ENCODE assay signal across 9 cellular contexts in the genomic region with DNA sequence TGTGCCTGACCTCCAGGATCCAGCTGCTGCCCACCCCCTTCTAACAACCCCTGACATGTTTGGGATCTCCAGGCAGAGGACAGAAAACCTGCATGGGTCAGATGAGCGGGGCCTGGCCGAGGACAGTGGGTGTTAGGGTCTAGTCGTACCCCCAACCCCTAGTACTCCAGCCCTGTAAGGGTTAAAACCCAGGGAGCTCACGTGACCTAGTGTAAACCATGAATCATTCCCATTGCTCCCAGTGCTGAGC.
DNase-seq lines count a peak whose midpoint lies in the region; ATAC-seq and TF ChIP-seq lines count a peak whose summit lies in the region.
"Had no signal": no experiment of that assay in that cellular context is flagged by ENCODE, and none has a peak within 500 bp of the region (broad histone marks: within the 10 kb centered on the region; RNA-seq: fewer than 3 reads in every experiment).

No MANE protein-coding gene starts in this region.

- TF ChIP-seq POLR2A in gastroesophageal sphincter (IDR thresholded peaks at IDR 0.05) (no peak), sigmoid colon (IDR thresholded peaks at IDR 0.05) (no peak)

- ATAC-seq in gastroesophageal sphincter, result no peak
- ATAC-seq in HG02970 (IDR thresholded peaks at IDR 0.05; ENCODE audit: low FRiP score, unreplicated experiment), result no peak
- ATAC-seq in GM19467 (IDR thresholded peaks at IDR 0.05; ENCODE audit: unreplicated experiment), result no peak

- TF ChIP-seq CTCF in WERI-Rb-1 (IDR thresholded peaks at IDR 0.05; ENCODE audit: low read depth, low read length), result no peak
- TF ChIP-seq CTCF in gastroesophageal sphincter (IDR thresholded peaks at IDR 0.05), result no peak
- no peak for TF ChIP-seq CTCF in sigmoid colon (IDR thresholded peaks at IDR 0.05)

- H3K27ac ChIP-seq in WERI-Rb-1 (peak overlapping the region; percentile 73), gastroesophageal sphincter (peak overlapping the region in 3 of 4 donors; percentile 81 to 84 (median 83)), sigmoid colon (peak overlapping the region in 3 of 4 donors; percentile 51 to 79 (median 53))

- H3K27me3 ChIP-seq in HAP-1 (ENCODE audit: low read depth) (no peaks in the 10 kb centered on the region), WERI-Rb-1 (ENCODE audit: insufficient read depth, low read depth, severe bottlenecking) (no peaks in the 10 kb centered on the region), gastroesophageal sphincter (no peaks in the 10 kb centered on the region), sigmoid colon (no peaks in the 10 kb centered on the region)

- no peaks in the 10 kb centered on the region; the same call in 1 of the 2 replicates for H3K36me3 ChIP-seq in HAP-1 (replicated peaks)
- no peaks in the 10 kb centered on the region for H3K36me3 ChIP-seq in WERI-Rb-1
- peaks cover 0 to 7% of the 10 kb centered on the region in 2 donors for H3K36me3 ChIP-seq in gastroesophageal sphincter
- H3K36me3 ChIP-seq in sigmoid colon, result no peaks in the 10 kb centered on the region

- 0% methylated on average over 1 of the region's 4 CpGs; no CpG with 5 or more reads in 1 of the 2 donors for WGBS in gastroesophageal sphincter (ENCODE audit: low coverage in 1 of 2), 2 donors
- 25 to 44% methylated on average over 4 of the region's 4 CpGs for WGBS in sigmoid colon, 2 donors

- H3K4me1 ChIP-seq in HAP-1, result peaks cover 39% of the 10 kb centered on the region
- peaks cover 0 to 58% (median 26%) of the 10 kb centered on the region in 3 donors for H3K4me1 ChIP-seq in gastroesophageal sphincter
- H3K4me1 ChIP-seq in sigmoid colon, result peaks cover 0 to 20% (median 14%) of the 10 kb centered on the region in 4 donors

- no peak for TF ChIP-seq EP300 in gastroesophageal sphincter (IDR thresholded peaks at IDR 0.05)
- no peak for TF ChIP-seq EP300 in sigmoid colon (IDR thresholded peaks at IDR 0.05)

- peak in 1 of 2 experiments; percentile 51 for DNase-seq in HAP-1 (ENCODE audit: low spot score in 2 of 2)
- DNase-seq in WERI-Rb-1, result no peak
- no peak for DNase-seq in sigmoid colon
- DNase-seq in hypothalamus (lab: John Stamatoyannopoulos, UW), result no peak
- DNase-seq in stimulated activated CD4-positive, alpha-beta T cell treated with anti-CD3 and anti-CD28 coated beads, Interleukin-2, amount 100 ng/mL, for 24 hours, result no peak
- DNase-seq: NCI-H1436 treated with DMSO at 0.1 percent for 48 hours had no signal

- H3K4me3 ChIP-seq in HAP-1 (peak overlapping the region; percentile 46), WERI-Rb-1 (ENCODE audit: low read depth, low read length) (peak overlapping the region; percentile 63), gastroesophageal sphincter (peak overlapping the region; percentile 36 to 57), sigmoid colon (peak overlapping the region in 2 of 4 donors; percentile 54 to 59)

- H3K9me3 ChIP-seq in HAP-1 (no peaks in the 10 kb centered on the region), WERI-Rb-1 (ENCODE audit: severe bottlenecking) (no peaks in the 10 kb centered on the region), gastroesophageal sphincter (peaks cover 0 to 8% (median 0%) of the 10 kb centered on the region in 3 donors), sigmoid colon (no peaks in the 10 kb centered on the region)

- in situ Hi-C loops in HAP-1 (cut with MboI; ENCODE audit: low sequenced_read_pairs), result no loop called here

- intact Hi-C loops in sigmoid colon (cut with DNase I), result no loop called here
